ENCODE assay signal across 17 cellular contexts in genomic region chr2:45046786-45047185, GRCh38. TPM values are rescaled to one million over a fixed set of nuclear protein-coding genes. Genes with fewer than 3 reads are reported as not detected.
A peak's percentile ranks its signal among the peaks of the same experiment; 100 is the strongest.
DNase-seq lines count a peak whose midpoint lies in the region; ATAC-seq and TF ChIP-seq lines count a peak whose summit lies in the region.
"Had no signal": no experiment of that assay in that cellular context is flagged by ENCODE, and none has a peak within 500 bp of the region (broad histone marks: within the 10 kb centered on the region; RNA-seq: fewer than 3 reads in every experiment).

No MANE protein-coding gene starts in this region.

- no peak for ATAC-seq in HG03196 (IDR thresholded peaks at IDR 0.05; ENCODE audit: unreplicated experiment)
- ATAC-seq: GM12878 had no signal

- TF ChIP-seq CTCF in astrocyte of the cerebellum (IDR thresholded peaks at IDR 0.05; ENCODE audit: low read depth, low read length, missing control alignments) (no peak), fibroblast of the aortic adventitia (IDR thresholded peaks at IDR 0.05; ENCODE audit: insufficient read depth, low read length) (no peak)

- no peak overlapping the region for H3K4me3 ChIP-seq in astrocyte of the cerebellum (ENCODE audit: low read depth, low read length)
- no peak overlapping the region for H3K4me3 ChIP-seq in fibroblast of the aortic adventitia (ENCODE audit: low read depth, low read length)
- H3K4me3 ChIP-seq: GM12878, SJSA1 had no signal

- DNase-seq in M059J (ENCODE audit: low read depth) (peak; percentile 41), astrocyte of the cerebellum (ENCODE audit: low read depth) (peak; percentile 57), fibroblast of the aortic adventitia (ENCODE audit: low read depth) (peak; percentile 13), NCI-H510A (lab: John Stamatoyannopoulos, UW) (no peak), LoVo (ENCODE audit: low spot score) (no peak)
- no peak for DNase-seq in activated CD4-positive, alpha-beta T cell treated with anti-CD3 and anti-CD28 coated beads for 4 hours
- DNase-seq: CD8-positive, alpha-beta memory T cell; HCEC 1CT; IMR-90; NCI-H1436 treated with DMSO at 0.1 percent for 48 hours; NCI-H2081; NCI-H526; OCI-M1 had no signal

- in situ Hi-C loops in astrocyte of the cerebellum (cut with HindIII; ENCODE audit: low sequenced_read_pairs): no loop called here

RNA-seq across cellular contexts. Expression of gene SIX2, which starts 37.5 kb away (rescaled TPM):
- 0.37 TPM in 1 of 2 replicates, not detected in the other for total RNA-seq in M059J (2014; rRNA removed; shearing (Covaris generic))
- total RNA-seq in fibroblast of the aortic adventitia (ENCODE audit: low replicate concordance): 2.9 and 8.3 TPM in 2 replicates
- total RNA-seq: GM12878, HT-29, IMR-90 had no signal

Comparison
In these comparisons a context has a peak if more than half of its experiments do, and no peak if none do; other contexts are left out.
1. DNase-seq: peak in M059J (single experiment), astrocyte of the cerebellum (single experiment) and fibroblast of the aortic adventitia (single experiment); none in activated CD4-positive, alpha-beta T cell treated with anti-CD3 and anti-CD28 coated beads for 4 hours (0 of 2), NCI-H510A (single experiment) and LoVo (single experiment).